24 cellular contexts compared by ENCODE assay signal in the genomic region with DNA sequence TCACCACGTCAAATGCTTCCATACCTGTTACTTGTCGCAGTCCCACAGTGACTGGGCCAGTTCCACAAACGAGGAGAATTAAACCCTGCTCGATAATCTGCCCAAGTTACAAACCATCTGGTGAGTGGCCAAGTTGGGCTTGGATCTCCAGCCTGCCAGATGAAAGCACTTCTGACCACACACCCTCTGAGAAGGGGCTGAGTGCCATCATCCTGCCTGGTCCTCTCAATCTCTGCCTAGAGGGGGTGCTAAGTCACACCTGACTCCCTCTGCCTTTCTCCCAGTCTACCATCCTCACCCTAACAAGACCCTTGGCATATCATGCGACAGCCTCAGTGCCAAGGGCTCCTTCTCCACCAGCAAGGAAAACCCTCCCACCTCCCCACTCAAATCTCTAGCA. TPM values are rescaled to one million over a fixed set of nuclear protein-coding genes. Genes with fewer than 3 reads are reported as not detected.
DNase-seq lines count a peak whose midpoint lies in the region; ATAC-seq and TF ChIP-seq lines count a peak whose summit lies in the region.
"Had no signal": no experiment of that assay in that cellular context is flagged by ENCODE, and none has a peak within 500 bp of the region (broad histone marks: within the 10 kb centered on the region; RNA-seq: fewer than 3 reads in every experiment).

No MANE protein-coding gene starts in this region.

- peak overlapping the region; percentile 50 for H3K27ac Mint-ChIP-seq in activated naive CD4-positive, alpha-beta T cell treated with anti-CD3 and anti-CD28 coated beads, Interleukin-2, amount 10 ng/mL, durations not matched to agents 7 days and 5 days
- H3K27ac Mint-ChIP-seq: activated CD4-positive, alpha-beta T cell treated with anti-CD3 and anti-CD28 coated beads, Interleukin-2, amount 10 ng/mL, durations not matched to agents 24 days and 14 days; CD4-positive, alpha-beta T cell; progenitor cell of endocrine pancreas; stimulated activated naive CD8-positive, alpha-beta T cell treated with anti-CD3 and anti-CD28 coated beads, Interleukin-15, Interleukin-2, amounts not matched to agents 100 ng/mL and 50 ng/mL, for 24 hours; T-helper 2 cell treated with Interferon-gamma antibody and Interleukin-4, amounts not matched to agents 5 μg/mL and 100 μg/mL, for 36 hours had no signal

- peaks cover 0 to 91% (median 18%) of the 10 kb centered on the region in 9 donors for H3K36me3 ChIP-seq in heart right ventricle
- peaks cover 66 to 72% of the 10 kb centered on the region in 2 experiments for H3K36me3 ChIP-seq in trophoblast cell (ENCODE audit: control insufficient read depth in 1 of 2, insufficient read depth in 2 of 2, low read length in 2 of 2)
- peaks cover 52% of the 10 kb centered on the region for H3K36me3 ChIP-seq in A673 (ENCODE audit: insufficient read depth, low read length, poor library complexity, severe bottlenecking)

- no peak overlapping the region for H3K4ac ChIP-seq in trophoblast cell (ENCODE audit: low read depth, low read length)

- H2AFZ ChIP-seq in trophoblast cell (ENCODE audit: insufficient read depth, low read length, poor library complexity): no peak overlapping the region

- H3K4me1 Mint-ChIP-seq in activated naive CD4-positive, alpha-beta T cell treated with anti-CD3 and anti-CD28 coated beads, Interleukin-2, amount 10 ng/mL, durations not matched to agents 7 days and 5 days: no peaks in the 10 kb centered on the region

- intact Hi-C loops in heart right ventricle (cut with DNase I): no loop called here
- intact Hi-C loops in A673 (cut with micrococcal nuclease; ENCODE audit: unreplicated experiment): no loop called here

- no peak overlapping the region for H4K8ac ChIP-seq in trophoblast cell (ENCODE audit: low read depth, low read length)

- H3K79me2 ChIP-seq in trophoblast cell (ENCODE audit: control insufficient read depth, insufficient read depth, low read length, poor library complexity): no peaks in the 10 kb centered on the region

- WGBS in heart right ventricle, 2 donors: 51 to 72% methylated on average over 5 of the region's 5 CpGs
- no CpG with 5 or more reads among the region's 5 CpGs for WGBS in trophoblast cell (ENCODE audit: extremely low coverage, insufficient coverage, insufficient read length)

- no peaks in the 10 kb centered on the region for H3K9me3 Mint-ChIP-seq in activated naive CD4-positive, alpha-beta T cell treated with anti-CD3 and anti-CD28 coated beads, Interleukin-2, amount 10 ng/mL, durations not matched to agents 7 days and 5 days
- H3K9me3 Mint-ChIP-seq: activated CD4-positive, alpha-beta T cell treated with anti-CD3 and anti-CD28 coated beads, Interleukin-2, amount 10 ng/mL, durations not matched to agents 24 days and 14 days; CD4-positive, alpha-beta T cell; stimulated activated naive CD8-positive, alpha-beta T cell treated with anti-CD3 and anti-CD28 coated beads, Interleukin-15, Interleukin-2, amounts not matched to agents 100 ng/mL and 50 ng/mL, for 24 hours; T-helper 2 cell treated with Interferon-gamma antibody and Interleukin-4, amounts not matched to agents 5 μg/mL and 100 μg/mL, for 36 hours had no signal

- BruUV-seq in A673 (replicated peaks; lab: Mats Ljungman, UMichigan): no TSS peak

- H3K18ac ChIP-seq in trophoblast cell (ENCODE audit: low read length): no peak overlapping the region

- peaks cover 16% of the 10 kb centered on the region for H3K36me3 Mint-ChIP-seq in activated naive CD4-positive, alpha-beta T cell treated with anti-CD3 and anti-CD28 coated beads, Interleukin-2, amount 10 ng/mL, durations not matched to agents 7 days and 5 days

- peak overlapping the region in 3 of 10 donors; percentile 42 to 56 (median 56) for H3K27ac ChIP-seq in heart right ventricle
- no peak overlapping the region for H3K27ac ChIP-seq in trophoblast cell (ENCODE audit: low read depth, low read length)
- no peak overlapping the region for H3K27ac ChIP-seq in A673 (ENCODE audit: low read depth, low read length, poor library complexity, severe bottlenecking)
- H3K27ac ChIP-seq: neutrophil, thoracic aorta had no signal

- peak in 1 of 9 donors; percentile 24 for TF ChIP-seq CTCF in heart right ventricle (IDR thresholded peaks at IDR 0.05)
- TF ChIP-seq CTCF in A673 (conservative IDR thresholded peaks at IDR 0.05; ENCODE audit: low read depth, low read length): no peak

- POLR2A ChIA-PET in A673 (lab: Charles Lee; ENCODE audit: low non-redundant PET): interaction anchor here (0.7 kb wide), 1 partner anchor 812 kb away, joined by 6 read pairs; no protein-coding TSS in a partner anchor

- H3K4me1 ChIP-seq in heart right ventricle (peaks cover 0 to 30% (median 17%) of the 10 kb centered on the region in 9 donors), trophoblast cell (ENCODE audit: control insufficient read depth in 1 of 2, insufficient read depth in 2 of 2, low read length in 2 of 2) (no peaks in the 10 kb centered on the region), A673 (ENCODE audit: insufficient read depth, low read length, poor library complexity, severe bottlenecking) (no peaks in the 10 kb centered on the region)

- H3K4me3 ChIP-seq in heart right ventricle (no peak overlapping the region), trophoblast cell (ENCODE audit: low read depth, low read length) (no peak overlapping the region), A673 (ENCODE audit: low read depth, low read length, poor library complexity, severe bottlenecking) (no peak overlapping the region)
- H3K4me3 ChIP-seq: thoracic aorta had no signal

- H2AK5ac ChIP-seq in trophoblast cell (ENCODE audit: low read length): no peak overlapping the region

- no peak overlapping the region for H2BK12ac ChIP-seq in trophoblast cell (ENCODE audit: low read length)

- H3K9me3 ChIP-seq in heart right ventricle (no peaks in the 10 kb centered on the region), trophoblast cell (ENCODE audit: insufficient read depth, low read depth, low read length) (peaks cover 1% of the 10 kb centered on the region), A673 (ENCODE audit: low read depth, low read length, poor library complexity, severe bottlenecking) (no peaks in the 10 kb centered on the region)
- H3K9me3 ChIP-seq: neutrophil, SK-N-SH, thoracic aorta had no signal

- no peak overlapping the region for H2BK5ac ChIP-seq in trophoblast cell (ENCODE audit: low read depth, low read length, poor library complexity)

- H4K12ac ChIP-seq in trophoblast cell (ENCODE audit: low read depth, low read length): no peak overlapping the region

- no peak overlapping the region for H3K4me3 Mint-ChIP-seq in activated naive CD4-positive, alpha-beta T cell treated with anti-CD3 and anti-CD28 coated beads, Interleukin-2, amount 10 ng/mL, durations not matched to agents 7 days and 5 days
- H3K4me3 Mint-ChIP-seq: activated CD4-positive, alpha-beta T cell treated with anti-CD3 and anti-CD28 coated beads, Interleukin-2, amount 10 ng/mL, durations not matched to agents 24 days and 14 days; CD4-positive, alpha-beta T cell; stimulated activated naive CD8-positive, alpha-beta T cell treated with anti-CD3 and anti-CD28 coated beads, Interleukin-15, Interleukin-2, amounts not matched to agents 100 ng/mL and 50 ng/mL, for 24 hours; T-helper 2 cell treated with Interferon-gamma antibody and Interleukin-4, amounts not matched to agents 5 μg/mL and 100 μg/mL, for 36 hours had no signal

- no peaks in the 10 kb centered on the region for H3K79me1 ChIP-seq in trophoblast cell (ENCODE audit: low read length)

- no peak overlapping the region for H3K14ac ChIP-seq in trophoblast cell (ENCODE audit: low read length)

- peak overlapping the region; percentile 29 for H3K9ac ChIP-seq in trophoblast cell (ENCODE audit: low read length)
- H3K9ac ChIP-seq: SK-N-SH had no signal

- no peak overlapping the region for H2BK120ac ChIP-seq in trophoblast cell (ENCODE audit: insufficient read depth, low read length, poor library complexity)

- H3K27me3 ChIP-seq in heart right ventricle (no peaks in the 10 kb centered on the region), trophoblast cell (ENCODE audit: insufficient read depth, low read length) (no peaks in the 10 kb centered on the region), A673 (replicated peaks; ENCODE audit: insufficient read depth, low read depth, low read length, poor library complexity) (no peaks in the 10 kb centered on the region)
- H3K27me3 ChIP-seq: neutrophil had no signal

- H3K23ac ChIP-seq in trophoblast cell (ENCODE audit: low read length): no peak overlapping the region

- no peak overlapping the region for H4K91ac ChIP-seq in trophoblast cell (ENCODE audit: low read depth, low read length)

- no peak for DNase-seq in activated naive CD4-positive, alpha-beta T cell treated with anti-CD3 and anti-CD28 coated beads, Interleukin-2, amount 10 ng/mL, durations not matched to agents 7 days and 5 days
- no peak for DNase-seq in activated naive CD4-positive, alpha-beta T cell treated with anti-CD3 and anti-CD28 coated beads, Interleukin-2, amount 50 U/mL, for 16 hours
- DNase-seq in astrocyte of the hippocampus (ENCODE audit: low read depth, low spot score) (peak; percentile 26), heart right ventricle (peak in 1 of 2 donors; percentile 43), trophoblast cell (no peak), A673 (ENCODE audit: low spot score) (no peak), T-helper 1 cell (no peak)
- DNase-seq: activated CD4-positive, alpha-beta T cell treated with anti-CD3 and anti-CD28 coated beads, Interleukin-2, amount 10 ng/mL, durations not matched to agents 24 days and 14 days; CD4-positive, alpha-beta T cell; effector CD8-positive, alpha-beta T cell; erythroblast; foreskin fibroblast; KG1; mammary epithelial cell; NCI-H1417 treated with DMSO at 0.1 percent for 48 hours; NCI-H2081 treated with DMSO at 0.1 percent for 48 hours; RPMI8226; SK-N-SH had no signal

- no peaks in the 10 kb centered on the region for H3K27me3 Mint-ChIP-seq in activated naive CD4-positive, alpha-beta T cell treated with anti-CD3 and anti-CD28 coated beads, Interleukin-2, amount 10 ng/mL, durations not matched to agents 7 days and 5 days
- H3K27me3 Mint-ChIP-seq: activated CD4-positive, alpha-beta T cell treated with anti-CD3 and anti-CD28 coated beads, Interleukin-2, amount 10 ng/mL, durations not matched to agents 24 days and 14 days; CD4-positive, alpha-beta T cell; progenitor cell of endocrine pancreas; stimulated activated naive CD8-positive, alpha-beta T cell treated with anti-CD3 and anti-CD28 coated beads, Interleukin-15, Interleukin-2, amounts not matched to agents 100 ng/mL and 50 ng/mL, for 24 hours had no signal

- no peak overlapping the region for H3K4me2 ChIP-seq in trophoblast cell (ENCODE audit: low read length)
- H3K4me2 ChIP-seq: SK-N-SH had no signal

- CTCF ChIA-PET in activated naive CD4-positive, alpha-beta T cell treated with anti-CD3 and anti-CD28 coated beads, Interleukin-2, amount 10 ng/mL, durations not matched to agents 7 days and 5 days (lab: Charles Lee): no interaction called here
- CTCF ChIA-PET in A673 (lab: Charles Lee): no interaction called here

- ATAC-seq in heart right ventricle (peak in 7 of 8 donors; percentile 14 to 56 (median 37)), HG02678 (IDR thresholded peaks at IDR 0.05; ENCODE audit: unreplicated experiment) (no peak)

RNA-seq across cellular contexts. Expression of a gene that starts 15.8 kb away (rescaled TPM):
- 10 to 100 TPM; 21.4 to 35.3 (median 25.6) TPM for total RNA-seq in heart right ventricle
- 10 to 100 TPM; 19.4 to 43.6 TPM for polyA plus RNA-seq in heart right ventricle
- 81.7 and 88.1 TPM in 2 replicates for polyA plus RNA-seq in trophoblast cell (2013)
- 104 and 115 TPM in 2 replicates for total RNA-seq in A673 (2021)

RNA-seq across cellular contexts. Expression of a gene that starts 16.5 kb away (rescaled TPM):
- total RNA-seq in heart right ventricle (10 to 100 TPM in 2 of 10 donors, 1 to 10 TPM in 8; 7.1 to 11.2 (median 8.6) TPM), A673 (2021) (29.4 and 30.7 TPM in 2 replicates)
- polyA plus RNA-seq in heart right ventricle: 1 to 10 TPM; 4.2 to 5.6 TPM
- 22.6 and 22.9 TPM in 2 replicates for polyA plus RNA-seq in trophoblast cell (2013)

RNA-seq across cellular contexts. Expression of a gene that starts 22.0 kb away (rescaled TPM):
- total RNA-seq in heart right ventricle (100 to 1,000 TPM in 3 of 10 donors, 10 to 100 TPM in 7; 76.0 to 139 (median 93.5) TPM), A673 (2021) (95.8 and 127 TPM in 2 replicates)
- polyA plus RNA-seq in heart right ventricle: 100 to 1,000 TPM; 141 to 165 TPM
- polyA plus RNA-seq in trophoblast cell (2013): 47.4 and 49.7 TPM in 2 replicates

RNA-seq across cellular contexts. Expression of a gene that starts 22.2 kb away (rescaled TPM):
- total RNA-seq in heart right ventricle (10 to 100 TPM; 26.3 to 34.2 (median 28.3) TPM), A673 (2021) (21.3 and 35.6 TPM in 2 replicates)
- 10 to 100 TPM; 17.9 to 43.7 TPM for polyA plus RNA-seq in heart right ventricle
- 22.8 and 23.4 TPM in 2 replicates for polyA plus RNA-seq in trophoblast cell (2013)

RNA-seq across cellular contexts. Expression of a gene that starts 23.1 kb away (rescaled TPM):
- 100 to 1,000 TPM in 4 of 10 donors, 10 to 100 TPM in 6; 78.2 to 165 (median 92.0) TPM for total RNA-seq in heart right ventricle
- polyA plus RNA-seq in heart right ventricle: 100 to 1,000 TPM in 1 of 2 donors, 10 to 100 TPM in 1; 80.2 to 160 TPM
- 63.6 and 64.5 TPM in 2 replicates for polyA plus RNA-seq in trophoblast cell (2013)
- total RNA-seq in A673 (2021): 90.1 and 108 TPM in 2 replicates
